In genomic region chr12:50441763-50442162, GRCh38 we compare ENCODE assay signal across 22 cellular contexts. TPM values are rescaled to one million over a fixed set of nuclear protein-coding genes. Genes with fewer than 3 reads are reported as not detected.
DNase-seq lines count a peak whose midpoint lies in the region; ATAC-seq lines count a peak whose summit lies in the region.
"Had no signal": no experiment of that assay in that cellular context is flagged by ENCODE, and none has a peak within 500 bp of the region (broad histone marks: within the 10 kb centered on the region; RNA-seq: fewer than 3 reads in every experiment).

No MANE protein-coding gene starts in this region.

- peak overlapping the region; percentile 34 to 55 for H3K27ac Mint-ChIP-seq in activated naive CD4-positive, alpha-beta T cell treated with anti-CD3 and anti-CD28 coated beads, Interleukin-2, amount 50 U/mL, for 72 hours
- H3K27ac Mint-ChIP-seq in activated naive CD4-positive, alpha-beta T cell treated with anti-CD3 and anti-CD28 coated beads, Interleukin-2, amount 10 ng/mL, durations not matched to agents 7 days and 5 days: no peak overlapping the region
- peak overlapping the region; percentile 94 to 96 for H3K27ac Mint-ChIP-seq in stimulated activated naive CD8-positive, alpha-beta T cell treated with anti-CD3 and anti-CD28 coated beads, Interleukin-15, amount 100 ng/mL, for 72 hours

- CTCF ChIA-PET in activated naive CD4-positive, alpha-beta T cell treated with anti-CD3 and anti-CD28 coated beads, Interleukin-2, amount 10 ng/mL, durations not matched to agents 7 days and 5 days (lab: Charles Lee): no interaction called here

- H3K4me3 Mint-ChIP-seq in activated naive CD4-positive, alpha-beta T cell treated with anti-CD3 and anti-CD28 coated beads, Interleukin-2, amount 10 ng/mL, durations not matched to agents 7 days and 5 days: no peak overlapping the region
- H3K4me3 Mint-ChIP-seq in stimulated activated naive CD8-positive, alpha-beta T cell treated with anti-CD3 and anti-CD28 coated beads, Interleukin-15, amount 100 ng/mL, for 72 hours: no peak overlapping the region
- H3K4me3 Mint-ChIP-seq: HFFc6 had no signal

- peaks cover 10 to 15% of the 10 kb centered on the region in 2 donors for H3K36me3 Mint-ChIP-seq in activated naive CD4-positive, alpha-beta T cell treated with anti-CD3 and anti-CD28 coated beads, Interleukin-2, amount 50 U/mL, for 72 hours
- H3K36me3 Mint-ChIP-seq in activated naive CD4-positive, alpha-beta T cell treated with anti-CD3 and anti-CD28 coated beads, Interleukin-2, amount 10 ng/mL, durations not matched to agents 7 days and 5 days: peaks cover 44% of the 10 kb centered on the region

- no peaks in the 10 kb centered on the region for H3K27me3 Mint-ChIP-seq in activated naive CD4-positive, alpha-beta T cell treated with anti-CD3 and anti-CD28 coated beads, Interleukin-2, amount 10 ng/mL, durations not matched to agents 7 days and 5 days
- no peaks in the 10 kb centered on the region for H3K27me3 Mint-ChIP-seq in stimulated activated naive CD8-positive, alpha-beta T cell treated with anti-CD3 and anti-CD28 coated beads, Interleukin-15, amount 100 ng/mL, for 72 hours

- H3K27ac ChIP-seq in SK-N-MC (peak overlapping the region; percentile 60; the same call in 1 of the 2 replicates), epithelial cell of prostate (peak overlapping the region; percentile 11)

- no peaks in the 10 kb centered on the region for H3K4me1 Mint-ChIP-seq in activated naive CD4-positive, alpha-beta T cell treated with anti-CD3 and anti-CD28 coated beads, Interleukin-2, amount 10 ng/mL, durations not matched to agents 7 days and 5 days
- peaks cover 9% of the 10 kb centered on the region for H3K4me1 Mint-ChIP-seq in stimulated activated naive CD8-positive, alpha-beta T cell treated with anti-CD3 and anti-CD28 coated beads, Interleukin-15, amount 100 ng/mL, for 72 hours

- H3K9me3 ChIP-seq in SK-N-MC (ENCODE audit: low read depth, low read length): no peaks in the 10 kb centered on the region

- DNase-seq in activated naive CD4-positive, alpha-beta T cell treated with anti-CD3 and anti-CD28 coated beads, Interleukin-2, amount 50 U/mL, for 72 hours (ENCODE audit: low spot score in 2 of 2): no peak
- DNase-seq in activated naive CD4-positive, alpha-beta T cell treated with anti-CD3 and anti-CD28 coated beads, Interleukin-2, amount 10 ng/mL, durations not matched to agents 7 days and 5 days: no peak
- no peak for DNase-seq in SK-N-MC (ENCODE audit: low read depth, low spot score)
- no peak for DNase-seq in epithelial cell of prostate (ENCODE audit: low read depth, low spot score)
- DNase-seq in stimulated activated naive CD8-positive, alpha-beta T cell treated with anti-CD3 and anti-CD28 coated beads, Interleukin-15, amount 100 ng/mL, for 72 hours: no peak
- DNase-seq in mesenteric fat pad (ENCODE audit: low spot score): no peak
- no peak for DNase-seq in islet precursor cell
- DNase-seq: ACHN; C1 segment of cervical spinal cord; DMS79 treated with DMSO at 0.1 percent for 48 hours; H7; HFFc6; KBM-7; NCI-H1105 treated with DMSO at 0.1 percent for 48 hours; NCI-H1694; NCI-H2081 treated with DMSO at 0.1 percent for 48 hours; NCI-H510A; NCI-H748 treated with DMSO at 0.1 percent for 48 hours; NK-92 treated with Interleukin-12 subunit alpha and Interleukin-12 subunit beta, amount 100 ng/mL, for 24 hours; OCI-M1; SHP77 treated with DMSO at 0.1 percent for 48 hours had no signal

- ATAC-seq in activated naive CD4-positive, alpha-beta T cell treated with anti-CD3 and anti-CD28 coated beads, Interleukin-2, amount 50 U/mL, for 72 hours: no peak
- ATAC-seq in stimulated activated naive CD8-positive, alpha-beta T cell treated with anti-CD3 and anti-CD28 coated beads, Interleukin-15, amount 100 ng/mL, for 72 hours: no peak

- H3K36me3 ChIP-seq in SK-N-MC (ENCODE audit: insufficient read depth, low read length): peaks cover 86% of the 10 kb centered on the region

- H3K9me3 Mint-ChIP-seq in activated naive CD4-positive, alpha-beta T cell treated with anti-CD3 and anti-CD28 coated beads, Interleukin-2, amount 50 U/mL, for 72 hours: no peaks in the 10 kb centered on the region
- H3K9me3 Mint-ChIP-seq in activated naive CD4-positive, alpha-beta T cell treated with anti-CD3 and anti-CD28 coated beads, Interleukin-2, amount 10 ng/mL, durations not matched to agents 7 days and 5 days: no peaks in the 10 kb centered on the region
- no peaks in the 10 kb centered on the region for H3K9me3 Mint-ChIP-seq in stimulated activated naive CD8-positive, alpha-beta T cell treated with anti-CD3 and anti-CD28 coated beads, Interleukin-15, amount 100 ng/mL, for 72 hours
- H3K9me3 Mint-ChIP-seq: HFFc6 had no signal

- H3K4me3 ChIP-seq in SK-N-MC: no peak overlapping the region

- H3K9ac ChIP-seq in SK-N-MC (ENCODE audit: insufficient read length): no peak overlapping the region

RNA-seq across cellular contexts. Expression of gene LARP4, which starts 41.1 kb away (rescaled TPM):
- total RNA-seq in activated naive CD4-positive, alpha-beta T cell treated with anti-CD3 and anti-CD28 coated beads, Interleukin-2, amount 50 U/mL, for 72 hours: 10 to 100 TPM; 52.3 to 58.9 TPM
- 128 TPM for total RNA-seq in mesenteric fat pad

RNA-seq across cellular contexts. Expression of gene FAM186A, which starts 45.4 kb away (rescaled TPM):
- under 1 TPM in 1 of 2 donors, not detected in 1; 0.02 TPM for total RNA-seq in activated naive CD4-positive, alpha-beta T cell treated with anti-CD3 and anti-CD28 coated beads, Interleukin-2, amount 50 U/mL, for 72 hours
- not detected for total RNA-seq in mesenteric fat pad
- total RNA-seq: H7, HFFc6, RPMI7951 had no signal
